In the genomic region with DNA sequence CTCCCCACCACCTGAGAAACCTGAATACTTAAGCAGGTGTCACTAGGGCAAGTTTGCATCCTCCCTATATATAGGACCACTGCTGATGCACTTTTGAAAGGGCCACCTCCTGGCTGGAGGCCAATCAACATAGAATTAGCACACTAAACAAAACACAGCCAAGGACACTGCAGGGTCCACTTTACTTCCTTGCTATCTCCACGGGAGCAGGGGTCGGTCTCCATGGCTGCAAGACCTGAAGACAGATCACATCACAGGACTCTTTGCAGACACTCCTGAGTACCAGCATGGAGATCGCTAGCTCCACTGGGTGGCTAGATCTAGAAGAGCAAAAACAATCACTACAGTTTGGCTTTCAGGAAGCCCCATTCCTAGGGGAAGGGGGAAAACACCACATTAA, we compare ENCODE assay signal across 18 cellular contexts.
A peak's percentile ranks its signal among the peaks of the same experiment; 100 is the strongest.
DNase-seq lines count a peak whose midpoint lies in the region; ATAC-seq, FAIRE-seq and TF ChIP-seq lines count a peak whose summit lies in the region.
"Had no signal": no experiment of that assay in that cellular context is flagged by ENCODE, and none has a peak within 500 bp of the region (broad histone marks: within the 10 kb centered on the region; RNA-seq: fewer than 3 reads in every experiment).

No MANE protein-coding gene starts in this region.

- no peak overlapping the region for H3K4me3 Mint-ChIP-seq in MCF 10A (ENCODE audit: unreplicated experiment)
- H3K4me3 Mint-ChIP-seq in endothelial cell (ENCODE audit: unreplicated experiment), result peak overlapping the region; percentile 16
- H3K4me3 Mint-ChIP-seq in activated CD4-positive, alpha-beta memory T cell treated with anti-CD3 and anti-CD28 coated beads for 36 hours, result no peak overlapping the region
- H3K4me3 Mint-ChIP-seq: activated naive CD8-positive, alpha-beta T cell treated with anti-CD3 and anti-CD28 coated beads, Interleukin-2, amount 50 U/mL, for 24 hours; activated T-helper 17 cell treated with anti-CD3 and anti-CD28 coated beads, Interleukin-2, amount 50 U/mL, for 72 hours had no signal

- no peaks in the 10 kb centered on the region for H3K27me3 Mint-ChIP-seq in MCF 10A (ENCODE audit: insufficient read depth, unreplicated experiment)
- H3K27me3 Mint-ChIP-seq in endothelial cell (ENCODE audit: unreplicated experiment), result no peaks in the 10 kb centered on the region
- H3K27me3 Mint-ChIP-seq in activated CD4-positive, alpha-beta memory T cell treated with anti-CD3 and anti-CD28 coated beads for 36 hours, result peaks cover 17% of the 10 kb centered on the region

- 49 to 55% (median 50%) methylated on average over 3 of the region's 3 CpGs for WGBS in small intestine, 3 donors

- H3K4me1 Mint-ChIP-seq in MCF 10A (ENCODE audit: insufficient read depth, unreplicated experiment) (peaks cover 16% of the 10 kb centered on the region), endothelial cell (ENCODE audit: unreplicated experiment) (no peaks in the 10 kb centered on the region)
- H3K4me1 Mint-ChIP-seq in activated CD4-positive, alpha-beta memory T cell treated with anti-CD3 and anti-CD28 coated beads for 36 hours (ENCODE audit: low read depth), result no peaks in the 10 kb centered on the region
- H3K4me1 Mint-ChIP-seq: activated naive CD8-positive, alpha-beta T cell treated with anti-CD3 and anti-CD28 coated beads, Interleukin-2, amount 50 U/mL, for 24 hours; activated T-helper 17 cell treated with anti-CD3 and anti-CD28 coated beads, Interleukin-2, amount 50 U/mL, for 72 hours had no signal

- peak; percentile 36 for DNase-seq in MCF 10A (ENCODE audit: unreplicated experiment)
- DNase-seq in breast epithelium (ENCODE audit: low spot score in 2 of 2), result no peak
- peak; percentile 22 for DNase-seq in NCI-H1417 treated with DMSO at 0.1 percent for 48 hours (lab: John Stamatoyannopoulos, UW)
- DNase-seq in endothelial cell (ENCODE audit: low spot score), result no peak
- peak; percentile 26 for DNase-seq in small intestine
- DNase-seq in HK-2 (ENCODE audit: unreplicated experiment), result no peak
- DNase-seq in activated CD4-positive, alpha-beta memory T cell treated with anti-CD3 and anti-CD28 coated beads for 36 hours, result no peak
- DNase-seq: activated CD8-positive, alpha-beta memory T cell treated with anti-CD3 and anti-CD28 coated beads for 24 hours; activated naive CD8-positive, alpha-beta T cell treated with anti-CD3 and anti-CD28 coated beads, Interleukin-2, amount 50 U/mL, for 24 hours; effector CD4-positive, alpha-beta T cell; left lung; T-helper 1 cell; testis had no signal

- H3K9me3 Mint-ChIP-seq in MCF 10A (ENCODE audit: unreplicated experiment), result no peaks in the 10 kb centered on the region
- H3K9me3 Mint-ChIP-seq in endothelial cell (ENCODE audit: unreplicated experiment), result peaks cover 5% of the 10 kb centered on the region
- H3K9me3 Mint-ChIP-seq in activated CD4-positive, alpha-beta memory T cell treated with anti-CD3 and anti-CD28 coated beads for 36 hours, result peaks cover 7% of the 10 kb centered on the region

- H3K9me3 ChIP-seq in breast epithelium (peaks cover 5 to 13% of the 10 kb centered on the region in 2 donors), small intestine (ENCODE audit: control insufficient read depth, low read depth) (no peaks in the 10 kb centered on the region)
- H3K9me3 ChIP-seq: testis had no signal

- H3K4me1 ChIP-seq in breast epithelium (no peaks in the 10 kb centered on the region), small intestine (ENCODE audit: control insufficient read depth in 2 of 2, insufficient read depth in 1 of 2, low read depth in 1 of 2, low read length in 1 of 2) (no peaks in the 10 kb centered on the region)
- H3K4me1 ChIP-seq: left lung, testis had no signal

- H3K27ac ChIP-seq in breast epithelium (no peak overlapping the region), small intestine (ENCODE audit: low read depth in 1 of 2, low read length in 1 of 2) (no peak overlapping the region)
- H3K27ac ChIP-seq: cardiac muscle cell, left lung, skin epidermis, testis had no signal

- no peaks in the 10 kb centered on the region for H3K36me3 ChIP-seq in breast epithelium
- H3K36me3 ChIP-seq in small intestine (ENCODE audit: control insufficient read depth in 2 of 2, insufficient read depth in 2 of 2, low read length in 2 of 2), result no peaks in the 10 kb centered on the region
- H3K36me3 ChIP-seq: cardiac muscle cell, left lung had no signal

- ATAC-seq in HG03045 (IDR thresholded peaks at IDR 0.05; ENCODE audit: unreplicated experiment), result no peak
- ATAC-seq: activated naive CD8-positive, alpha-beta T cell treated with anti-CD3 and anti-CD28 coated beads, Interleukin-2, amount 50 U/mL, for 24 hours; activated T-helper 17 cell treated with anti-CD3 and anti-CD28 coated beads, Interleukin-2, amount 50 U/mL, for 72 hours; left lung; Right ventricle myocardium inferior had no signal

- H3K36me3 Mint-ChIP-seq in MCF 10A (ENCODE audit: insufficient read depth, unreplicated experiment) (no peaks in the 10 kb centered on the region), endothelial cell (ENCODE audit: low read depth, unreplicated experiment) (no peaks in the 10 kb centered on the region)
- no peaks in the 10 kb centered on the region for H3K36me3 Mint-ChIP-seq in activated CD4-positive, alpha-beta memory T cell treated with anti-CD3 and anti-CD28 coated beads for 36 hours

- CTCF ChIA-PET in MCF 10A (lab: Yijun Ruan, JAX), result interaction anchor here (0.6 kb wide), 1 partner anchor 44 kb away, joined by 5 read pairs; no protein-coding TSS in a partner anchor
- CTCF ChIA-PET in activated CD4-positive, alpha-beta memory T cell treated with anti-CD3 and anti-CD28 coated beads for 36 hours (lab: Charles Lee), result interaction anchor here (0.6 to 1.7 kb wide), 2 partner anchors 15 to 311 kb away, joined by 3 read pairs; no protein-coding TSS in a partner anchor

- no peak for FAIRE-seq in small intestine (lab: Jason Lieb, UNC)

- H3K27ac Mint-ChIP-seq in MCF 10A (ENCODE audit: low read depth, unreplicated experiment) (no peak overlapping the region), endothelial cell (ENCODE audit: unreplicated experiment) (no peak overlapping the region)
- no peak overlapping the region for H3K27ac Mint-ChIP-seq in activated CD4-positive, alpha-beta memory T cell treated with anti-CD3 and anti-CD28 coated beads for 36 hours
- H3K27ac Mint-ChIP-seq: activated naive CD8-positive, alpha-beta T cell treated with anti-CD3 and anti-CD28 coated beads, Interleukin-2, amount 50 U/mL, for 24 hours; activated T-helper 17 cell treated with anti-CD3 and anti-CD28 coated beads, Interleukin-2, amount 50 U/mL, for 72 hours had no signal

- TF ChIP-seq CTCF in MCF 10A (IDR thresholded peaks at IDR 0.05; ENCODE audit: unreplicated experiment) (no peak), breast epithelium (IDR thresholded peaks at IDR 0.05) (no peak), endothelial cell (IDR thresholded peaks at IDR 0.05; ENCODE audit: unreplicated experiment) (no peak)

- H3K4me3 ChIP-seq in breast epithelium (no peak overlapping the region), small intestine (ENCODE audit: low read depth in 1 of 2, low read length in 2 of 2) (no peak overlapping the region)
- H3K4me3 ChIP-seq: cardiac muscle cell, left lung, skin epidermis, testis had no signal

- H3K27me3 ChIP-seq in breast epithelium, result no peaks in the 10 kb centered on the region
- no peaks in the 10 kb centered on the region for H3K27me3 ChIP-seq in small intestine (ENCODE audit: control insufficient read depth in 2 of 2, insufficient read depth in 2 of 2, low read length in 2 of 2)
- H3K27me3 ChIP-seq: cardiac muscle cell, left lung, testis had no signal

- POLR2A ChIA-PET in MCF 10A (lab: Yijun Ruan, JAX), result no interaction called here
- POLR2A ChIA-PET in activated CD4-positive, alpha-beta memory T cell treated with anti-CD3 and anti-CD28 coated beads for 36 hours (lab: Charles Lee), result no interaction called here

- BruUV-seq in MCF 10A (replicated peaks; lab: Mats Ljungman, UMichigan), result no TSS peak

- no peak for TF ChIP-seq POLR2A in breast epithelium (IDR thresholded peaks at IDR 0.05)

- intact Hi-C loops in MCF 10A (cut with micrococcal nuclease) (no loop called here), breast epithelium (cut with DNase I; ENCODE audit: low total_unique reads) (no loop called here)
- intact Hi-C loops in activated CD4-positive, alpha-beta memory T cell treated with anti-CD3 and anti-CD28 coated beads for 36 hours (cut with micrococcal nuclease), result no loop called here

Comparison
In these comparisons a context has a peak if more than half of its experiments do, and no peak if none do; other contexts are left out.
1. DNase-seq: peak in MCF 10A (single experiment), NCI-H1417 treated with DMSO at 0.1 percent for 48 hours (single experiment) and small intestine (single experiment); none in breast epithelium (0 of 2), endothelial cell (single experiment), HK-2 (single experiment) and activated CD4-positive, alpha-beta memory T cell treated with anti-CD3 and anti-CD28 coated beads for 36 hours (single experiment).